ENCODE assay signal across 14 cellular contexts in the genomic region with DNA sequence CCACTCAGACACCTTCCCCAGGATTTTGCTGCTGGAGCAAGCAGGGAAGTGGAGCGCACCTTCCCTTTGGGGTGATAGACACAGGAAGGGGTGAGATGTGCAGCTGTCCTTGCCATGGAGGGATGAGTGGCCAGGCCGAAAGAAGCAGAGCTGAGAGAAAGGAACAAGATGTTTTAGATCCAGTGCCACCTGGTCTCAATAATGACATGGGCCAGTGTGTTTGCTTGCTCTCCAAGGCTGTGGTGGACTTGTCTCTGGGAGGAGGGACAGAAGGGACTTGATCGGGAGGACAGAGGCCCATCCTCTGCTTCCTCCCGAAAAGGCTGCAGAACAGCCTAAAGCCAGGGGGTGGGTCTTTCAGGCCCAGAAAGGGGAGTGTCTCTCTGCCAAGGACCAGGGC.
"Had no signal": no experiment of that assay in that cellular context is flagged by ENCODE, and none has a peak within 500 bp of the region (broad histone marks: within the 10 kb centered on the region; RNA-seq: fewer than 3 reads in every experiment).

No MANE protein-coding gene starts in this region.

- ATAC-seq: esophagus mucosa; naive thymus-derived CD4-positive, alpha-beta T cell; right cardiac atrium had no signal

- DNase-seq: activated CD4-positive, alpha-beta memory T cell treated with anti-CD3 and anti-CD28 coated beads, Interleukin-2, amount 10 ng/mL, durations not matched to agents 7 days and 5 days; activated gamma-delta T cell; activated naive CD8-positive, alpha-beta T cell treated with anti-CD3 and anti-CD28 coated beads for 36 hours; activated T-cell treated with anti-CD3 and anti-CD28 coated beads, Interleukin-2, amount 50 U/mL, for 48 hours; dorsolateral prefrontal cortex; midbrain; naive thymus-derived CD4-positive, alpha-beta T cell; right cardiac atrium; small intestine; stimulated activated naive CD4-positive, alpha-beta T cell; trophoblast cell had no signal

- H3K4me3 Mint-ChIP-seq: activated CD4-positive, alpha-beta memory T cell treated with anti-CD3 and anti-CD28 coated beads, Interleukin-2, amount 10 ng/mL, durations not matched to agents 7 days and 5 days; activated naive CD8-positive, alpha-beta T cell treated with anti-CD3 and anti-CD28 coated beads for 36 hours had no signal

- H3K36me3 Mint-ChIP-seq: activated naive CD8-positive, alpha-beta T cell treated with anti-CD3 and anti-CD28 coated beads for 36 hours; naive thymus-derived CD4-positive, alpha-beta T cell had no signal

- FAIRE-seq: endometrium, small intestine had no signal

- H3K27ac Mint-ChIP-seq: activated CD4-positive, alpha-beta memory T cell treated with anti-CD3 and anti-CD28 coated beads, Interleukin-2, amount 10 ng/mL, durations not matched to agents 7 days and 5 days; activated naive CD8-positive, alpha-beta T cell treated with anti-CD3 and anti-CD28 coated beads for 36 hours; progenitor cell of endocrine pancreas had no signal

- H3K9me3 Mint-ChIP-seq: activated CD4-positive, alpha-beta memory T cell treated with anti-CD3 and anti-CD28 coated beads, Interleukin-2, amount 10 ng/mL, durations not matched to agents 7 days and 5 days had no signal

- H3K27me3 ChIP-seq: dorsolateral prefrontal cortex had no signal
